In the genomic region with DNA sequence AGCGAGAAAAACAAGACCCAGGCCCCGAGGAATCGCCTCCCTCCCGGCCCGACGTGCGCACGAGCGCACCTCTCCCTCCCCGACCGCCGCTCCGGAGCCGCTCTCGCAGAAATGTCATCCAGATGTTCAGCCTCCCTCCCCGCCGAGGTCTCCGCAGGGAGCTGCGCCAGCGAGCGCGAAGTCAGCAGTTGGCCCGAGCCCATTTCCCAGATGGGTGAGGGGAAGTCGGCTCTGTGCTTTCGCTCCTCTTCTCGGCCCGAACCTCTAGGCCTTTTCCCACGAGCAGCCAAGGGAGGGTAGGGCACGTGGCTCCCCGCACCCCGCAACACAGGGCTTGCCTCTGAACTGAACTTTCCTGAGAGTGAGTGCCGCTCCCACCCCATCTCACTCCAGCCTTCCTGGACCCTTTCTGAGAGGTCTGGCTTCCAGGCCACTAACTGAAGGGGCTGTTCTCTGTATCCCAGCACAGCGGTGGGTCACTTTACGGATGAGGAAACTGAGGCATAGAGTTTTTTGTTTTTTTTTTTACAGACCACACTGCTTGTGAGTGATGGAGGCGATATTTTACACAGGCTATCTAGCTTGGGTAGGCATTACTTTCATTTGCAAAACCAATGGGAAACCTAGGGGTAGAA, we compare ENCODE assay signal across 8 cellular contexts. TPM values are rescaled to one million over a fixed set of nuclear protein-coding genes. Genes with fewer than 3 reads are reported as not detected.
A peak's percentile ranks its signal among the peaks of the same experiment; 100 is the strongest.
DNase-seq lines count a peak whose midpoint lies in the region; FAIRE-seq and TF ChIP-seq lines count a peak whose summit lies in the region.

No MANE protein-coding gene starts in this region.

- no peaks in the 10 kb centered on the region for H3K9me3 Mint-ChIP-seq in endothelial cell (ENCODE audit: unreplicated experiment)

- TF ChIP-seq CTCF in endothelial cell (IDR thresholded peaks at IDR 0.05; ENCODE audit: unreplicated experiment): no peak

- H3K9me3 ChIP-seq in ES-I3 (ENCODE audit: control insufficient read depth, insufficient read depth, low read length): no peaks in the 10 kb centered on the region
- no peaks in the 10 kb centered on the region for H3K9me3 ChIP-seq in SJCRH30 (replicated peaks)
- H3K9me3 ChIP-seq in muscle layer of duodenum (ENCODE audit: control insufficient read depth in 1 of 2, low read length in 2 of 2): no peaks in the 10 kb centered on the region

- H3K27me3 ChIP-seq in SJCRH30: 0 out of 2 replicates have a peak, but pooled peaks cover 3% of the 10 kb centered on the region
- H3K27me3 ChIP-seq in muscle layer of duodenum (ENCODE audit: low read depth, low read length): no peaks in the 10 kb centered on the region

- CTCF ChIA-PET in HEK293T (lab: Yijun Ruan, JAX): interaction anchor here (0.6 to 2.5 kb wide), 13 partner anchors 13 to 405 kb away, joined by 3 to 17 read pairs (median 4); no protein-coding TSS in a partner anchor

- peaks cover 24% of the 10 kb centered on the region for H3K4me1 Mint-ChIP-seq in endothelial cell (ENCODE audit: unreplicated experiment)

- POLR2A ChIA-PET in HEK293T (lab: Yijun Ruan, JAX): interaction anchor here (0.6 to 1.4 kb wide), 7 partner anchors 12 to 393 kb away, joined by 3 to 10 read pairs (median 4); partner anchors contain the start of gene ESRRB

- DNase-seq in HEK293T (ENCODE audit: extremely low spot score) (peak; percentile 61), SJCRH30 (peak in 1 of 2 experiments; percentile 46), endothelial cell (ENCODE audit: low spot score) (no peak), urothelium cell line (ENCODE audit: low spot score) (peak; percentile 75), epidermal melanocyte (ENCODE audit: insufficient read length, low spot score) (no peak), NOMO-1 treated with dmso at 0.1 percent for 144 hours (lab: John Stamatoyannopoulos, UW; ENCODE audit: unreplicated experiment) (no peak)

- peaks cover 11% of the 10 kb centered on the region for H3K27me3 Mint-ChIP-seq in endothelial cell (ENCODE audit: unreplicated experiment)

- no peaks in the 10 kb centered on the region for H3K36me3 Mint-ChIP-seq in endothelial cell (ENCODE audit: low read depth, unreplicated experiment)

- H3K4me3 Mint-ChIP-seq in endothelial cell (ENCODE audit: unreplicated experiment): peak overlapping the region; percentile 86

- no peaks in the 10 kb centered on the region for H3K36me3 ChIP-seq in ES-I3 (ENCODE audit: insufficient read depth, low read length)
- H3K36me3 ChIP-seq in SJCRH30: no peaks in the 10 kb centered on the region
- H3K36me3 ChIP-seq in muscle layer of duodenum (ENCODE audit: control insufficient read depth in 1 of 2, insufficient read depth in 2 of 2, low read length in 2 of 2): peaks cover 0 to 2% of the 10 kb centered on the region in 2 donors

- no peak for FAIRE-seq in urothelium cell line (lab: Jason Lieb, UNC)

- H3K4me1 ChIP-seq in ES-I3 (ENCODE audit: insufficient read depth, low read length): peaks cover 13% of the 10 kb centered on the region
- no peaks in the 10 kb centered on the region for H3K4me1 ChIP-seq in SJCRH30
- peaks cover 16 to 29% of the 10 kb centered on the region in 2 donors for H3K4me1 ChIP-seq in muscle layer of duodenum (ENCODE audit: control insufficient read depth in 1 of 2, insufficient read depth in 2 of 2, low read length in 2 of 2)

- no peak overlapping the region for H3K27ac Mint-ChIP-seq in endothelial cell (ENCODE audit: unreplicated experiment)

- H3K4me3 ChIP-seq in SJCRH30: peak overlapping the region; percentile 98
- peak overlapping the region; percentile 41 to 77 for H3K4me3 ChIP-seq in muscle layer of duodenum (ENCODE audit: low read depth in 1 of 2, low read length in 2 of 2)

- peak overlapping the region; percentile 59 for H3K9ac ChIP-seq in ES-I3 (ENCODE audit: low read depth, low read length)

- H3K27ac ChIP-seq in SJCRH30: no peak overlapping the region
- peak overlapping the region; percentile 60 for H3K27ac ChIP-seq in muscle layer of duodenum (ENCODE audit: low read length)

TF ChIP-seq in HEK293T, 16 proteins besides CTCF, POLR2A, EP300 and RAD21:
- no peak for TF ChIP-seq FOXM1 (IDR thresholded peaks at IDR 0.05; ENCODE audit: borderline replicate concordance)
- no peak for TF ChIP-seq HDGF (IDR thresholded peaks at IDR 0.05; ENCODE audit: borderline replicate concordance)
- TF ChIP-seq, protein P1, sequence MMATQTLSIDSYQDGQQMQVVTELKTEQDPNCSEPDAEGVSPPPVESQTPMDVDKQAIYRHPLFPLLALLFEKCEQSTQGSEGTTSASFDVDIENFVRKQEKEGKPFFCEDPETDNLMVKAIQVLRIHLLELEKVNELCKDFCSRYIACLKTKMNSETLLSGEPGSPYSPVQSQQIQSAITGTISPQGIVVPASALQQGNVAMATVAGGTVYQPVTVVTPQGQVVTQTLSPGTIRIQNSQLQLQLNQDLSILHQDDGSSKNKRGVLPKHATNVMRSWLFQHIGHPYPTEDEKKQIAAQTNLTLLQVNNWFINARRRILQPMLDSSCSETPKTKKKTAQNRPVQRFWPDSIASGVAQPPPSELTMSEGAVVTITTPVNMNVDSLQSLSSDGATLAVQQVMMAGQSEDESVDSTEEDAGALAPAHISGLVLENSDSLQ (IDR thresholded peaks at IDR 0.05): no peak
- TF ChIP-seq LEF1 (IDR thresholded peaks at IDR 0.05; ENCODE audit: borderline replicate concordance): no peak
- no peak for TF ChIP-seq FOXK2 (IDR thresholded peaks at IDR 0.05)
- no peak for TF ChIP-seq ELF4 (IDR thresholded peaks at IDR 0.05)
- TF ChIP-seq ZNF384 (IDR thresholded peaks at IDR 0.05): no peak
- no peak for TF ChIP-seq NFRKB (IDR thresholded peaks at IDR 0.05)

RNA-seq across cellular contexts. Expression of gene TGFB3, which starts 1.0 kb away (rescaled TPM):
- total RNA-seq in SJCRH30 (2014; rRNA removed; shearing (Covaris generic)): 4.9 and 6.3 TPM in 2 replicates
- total RNA-seq in endothelial cell (ENCODE audit: unreplicated experiment): 1.5 TPM

RNA-seq across cellular contexts. Expression of gene IFT43, which starts 2.7 kb away (rescaled TPM):
- 14.4 and 15.0 TPM in 2 replicates for total RNA-seq in SJCRH30 (2014; rRNA removed; shearing (Covaris generic))
- total RNA-seq in endothelial cell (ENCODE audit: unreplicated experiment): 22.8 TPM

Comparison
In these comparisons a context has a peak if more than half of its experiments do, and no peak if none do; other contexts are left out.
1. DNase-seq: peak in HEK293T (single experiment) and urothelium cell line (single experiment); none in endothelial cell (single experiment), epidermal melanocyte (single experiment) and NOMO-1 treated with dmso at 0.1 percent for 144 hours (single experiment).